Comparison of ENCODE assay signal across 8 cellular contexts in the genomic region with DNA sequence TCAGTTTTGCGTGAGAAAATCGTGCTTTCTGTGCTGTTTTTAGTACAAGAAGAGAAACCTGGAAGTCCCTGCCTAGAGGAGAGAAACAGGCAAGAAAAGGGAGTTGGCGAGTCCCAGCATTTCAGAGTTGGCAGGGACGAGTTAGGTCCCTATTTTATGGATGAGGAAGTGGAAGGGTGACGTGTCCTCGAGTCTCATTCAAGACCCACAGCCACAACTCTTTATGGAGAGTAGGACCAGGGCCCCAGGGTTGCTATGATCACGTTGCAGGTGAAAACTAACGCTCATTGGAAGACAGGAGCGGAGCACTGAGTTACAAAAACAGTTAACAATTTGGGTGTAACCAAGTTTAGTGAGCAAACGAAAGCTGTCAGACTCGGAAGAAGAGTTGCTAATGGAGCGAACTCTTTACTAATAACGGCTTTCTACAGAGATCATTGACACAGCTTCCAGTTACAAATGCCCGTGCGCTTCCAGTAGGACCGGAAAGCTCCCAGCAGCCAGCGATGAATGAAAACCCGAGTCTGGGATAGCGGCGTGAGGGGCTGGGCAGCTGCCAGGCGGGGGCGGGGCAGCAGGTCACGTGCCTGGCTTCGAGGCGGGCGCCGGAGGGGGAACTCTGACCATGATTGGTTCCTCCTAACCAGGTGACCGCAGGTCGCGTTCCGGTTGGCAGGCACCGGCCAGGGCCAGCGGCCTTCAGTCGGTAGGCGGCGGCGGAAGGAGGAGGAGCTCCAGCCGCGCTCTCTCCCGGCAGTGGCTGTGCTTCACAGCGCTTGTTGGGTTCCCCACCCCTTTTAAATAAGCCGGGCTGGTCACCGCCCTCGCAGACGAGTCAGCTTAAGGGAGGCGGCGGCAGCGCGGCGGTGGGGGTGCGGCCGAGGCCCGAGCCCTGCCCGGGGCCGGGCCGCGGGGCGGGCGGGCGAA. TPM values are rescaled to one million over a fixed set of nuclear protein-coding genes. Genes with fewer than 3 reads are reported as not detected.
A peak's percentile ranks its signal among the peaks of the same experiment; 100 is the strongest.
DNase-seq lines count a peak whose midpoint lies in the region; ATAC-seq and TF ChIP-seq lines count a peak whose summit lies in the region.

A gene (plus strand): TSS at position 827 of the 927 bp plus-strand sequence. CDS start 257 bp downstream, outside the sequence.

- peak; percentile 99 for ATAC-seq in activated CD8-positive, alpha-beta memory T cell treated with anti-CD3 and anti-CD28 coated beads, Interleukin-2, amount 10 ng/mL, durations not matched to agents 7 days and 5 days

- peak within 1 kb of the TSS in 1 of 2 experiments; percentile 12 for H3K14ac ChIP-seq in mesenchymal stem cell (ENCODE audit: low read length in 2 of 2)

- peak within 1 kb of the TSS; percentile 84 for H3K4me3 ChIP-seq in endocrine pancreas (ENCODE audit: control insufficient read depth, insufficient read depth, low read length)
- H3K4me3 ChIP-seq in mesenchymal stem cell (ENCODE audit: insufficient read depth in 1 of 2, low read depth in 1 of 2, low read length in 2 of 2): peak within 1 kb of the TSS; percentile 97 to 98

- H2AK5ac ChIP-seq in mesenchymal stem cell (ENCODE audit: low read length, severe bottlenecking): no peak within 1 kb of the TSS

- H3K36me3 ChIP-seq in endocrine pancreas (ENCODE audit: control insufficient read depth, insufficient read depth, low read length) (no peaks in the 10 kb centered on the region), mesenchymal stem cell (ENCODE audit: control insufficient read depth in 1 of 2, insufficient read depth in 2 of 2, low read depth in 1 of 2, low read length in 2 of 2) (no peaks in the 10 kb centered on the region)

- no peak within 1 kb of the TSS for H2BK120ac ChIP-seq in mesenchymal stem cell (ENCODE audit: low read depth, low read length)

- no peak for TF ChIP-seq CTCF in GM20000 (IDR thresholded peaks at IDR 0.05; ENCODE audit: extremely low read depth, missing control alignments)

- H3K4me1 ChIP-seq in endocrine pancreas (ENCODE audit: control insufficient read depth, insufficient read depth, low read length): no peaks in the 10 kb centered on the region
- H3K4me1 ChIP-seq in mesenchymal stem cell (ENCODE audit: control insufficient read depth, insufficient read depth, low read depth, low read length): peaks cover 3% of the 10 kb centered on the region

- no peaks in the 10 kb centered on the region for H3K9me3 Mint-ChIP-seq in activated CD8-positive, alpha-beta memory T cell treated with anti-CD3 and anti-CD28 coated beads, Interleukin-2, amount 10 ng/mL, durations not matched to agents 7 days and 5 days (ENCODE audit: low read depth)

- peak within 1 kb of the TSS; percentile 63 for H3K27ac ChIP-seq in mesenchymal stem cell (ENCODE audit: low read length, poor library complexity, severe bottlenecking)

- peak within 1 kb of the TSS; percentile 87 for H2AFZ ChIP-seq in mesenchymal stem cell (ENCODE audit: low read depth, low read length)

- H3K4ac ChIP-seq in mesenchymal stem cell (ENCODE audit: low read depth in 1 of 2, low read length in 2 of 2): peak within 1 kb of the TSS; percentile 61 to 82

- H3K9ac ChIP-seq in endocrine pancreas (ENCODE audit: control insufficient read depth, insufficient read depth, low read length) (peak within 1 kb of the TSS; percentile 87), mesenchymal stem cell (ENCODE audit: low read length) (peak within 1 kb of the TSS; percentile 90)

- peak within 1 kb of the TSS; percentile 90 for H3K27ac Mint-ChIP-seq in activated CD8-positive, alpha-beta memory T cell treated with anti-CD3 and anti-CD28 coated beads, Interleukin-2, amount 10 ng/mL, durations not matched to agents 7 days and 5 days

- H4K91ac ChIP-seq in mesenchymal stem cell (ENCODE audit: low read length): peak within 1 kb of the TSS; percentile 91

- H3K27me3 ChIP-seq in endocrine pancreas (ENCODE audit: control insufficient read depth, insufficient read depth, low read length) (no peaks in the 10 kb centered on the region), mesenchymal stem cell (ENCODE audit: control insufficient read depth in 1 of 2, insufficient read depth in 1 of 2, low read length in 2 of 2) (no peaks in the 10 kb centered on the region)

- H4K8ac ChIP-seq in mesenchymal stem cell (ENCODE audit: low read length): peak within 1 kb of the TSS; percentile 61

- peak within 1 kb of the TSS in 1 of 2 experiments; percentile 96 for H3K23ac ChIP-seq in mesenchymal stem cell (ENCODE audit: low read length in 2 of 2)

- H3K18ac ChIP-seq in mesenchymal stem cell (ENCODE audit: low read depth in 1 of 2, low read length in 2 of 2): peak within 1 kb of the TSS; percentile 62 to 88

- DNase-seq in CMK (ENCODE audit: low read depth): peak; percentile 95
- DNase-seq in GM20000 (ENCODE audit: low spot score): peak; percentile 99
- DNase-seq in HT-29 (ENCODE audit: low spot score): peak; percentile 98
- peak; percentile 98 to 99 for DNase-seq in NOMO-1 (lab: John Stamatoyannopoulos, UW; ENCODE audit: unreplicated experiment in 2 of 2)
- DNase-seq in activated CD8-positive, alpha-beta memory T cell treated with anti-CD3 and anti-CD28 coated beads, Interleukin-2, amount 10 ng/mL, durations not matched to agents 7 days and 5 days: peak; percentile 99
- peak; percentile 99 for DNase-seq in mesenchymal stem cell
- peak; percentile 96 for DNase-seq in stimulated activated CD8-positive, alpha-beta memory T cell treated with anti-CD3 and anti-CD28 coated beads, Interleukin-12 subunit alpha, Interleukin-12 subunit beta, amount 100 ng/mL, for 4 hours (ENCODE audit: low read depth)

- peaks cover 5% of the 10 kb centered on the region for H3K27me3 Mint-ChIP-seq in activated CD8-positive, alpha-beta memory T cell treated with anti-CD3 and anti-CD28 coated beads, Interleukin-2, amount 10 ng/mL, durations not matched to agents 7 days and 5 days

- peak within 1 kb of the TSS; percentile 92 for H3K4me2 ChIP-seq in mesenchymal stem cell (ENCODE audit: low read length, poor library complexity, severe bottlenecking)

- peak within 1 kb of the TSS; percentile 91 for H3K4me3 Mint-ChIP-seq in activated CD8-positive, alpha-beta memory T cell treated with anti-CD3 and anti-CD28 coated beads, Interleukin-2, amount 10 ng/mL, durations not matched to agents 7 days and 5 days

- no peak within 1 kb of the TSS for H2BK15ac ChIP-seq in mesenchymal stem cell (ENCODE audit: low read depth, poor library complexity, severe bottlenecking)

- peaks cover 9% of the 10 kb centered on the region for H3K79me1 ChIP-seq in mesenchymal stem cell (replicated peaks; ENCODE audit: low read length, poor library complexity, severe bottlenecking)

- 3% methylated on average over 54 of the region's 60 CpGs for WGBS in mesenchymal stem cell

- peaks cover 20% of the 10 kb centered on the region for H3K4me1 Mint-ChIP-seq in activated CD8-positive, alpha-beta memory T cell treated with anti-CD3 and anti-CD28 coated beads, Interleukin-2, amount 10 ng/mL, durations not matched to agents 7 days and 5 days

- peak within 1 kb of the TSS in 1 of 2 experiments; percentile 6 for H2BK12ac ChIP-seq in mesenchymal stem cell (ENCODE audit: low read length in 2 of 2)

- no peaks in the 10 kb centered on the region for H3K9me3 ChIP-seq in endocrine pancreas (ENCODE audit: control insufficient read depth, low read length)
- no peaks in the 10 kb centered on the region for H3K9me3 ChIP-seq in mesenchymal stem cell (ENCODE audit: control insufficient read depth, low read length)

- peak within 1 kb of the TSS; percentile 76 for H2BK5ac ChIP-seq in mesenchymal stem cell (ENCODE audit: low read depth, low read length, poor library complexity, severe bottlenecking)

- CTCF ChIA-PET in activated CD8-positive, alpha-beta memory T cell treated with anti-CD3 and anti-CD28 coated beads, Interleukin-2, amount 10 ng/mL, durations not matched to agents 7 days and 5 days (lab: Charles Lee): interaction anchor here (0.7 to 3.7 kb wide), 8 partner anchors 14 to 330 kb away, joined by 3 to 17 read pairs (median 4); a partner anchor contains a TSS

- peaks cover 6% of the 10 kb centered on the region for H3K36me3 Mint-ChIP-seq in activated CD8-positive, alpha-beta memory T cell treated with anti-CD3 and anti-CD28 coated beads, Interleukin-2, amount 10 ng/mL, durations not matched to agents 7 days and 5 days

RNA-seq across cellular contexts. Expression of the gene that starts here (rescaled TPM):
- 3.2 and 4.7 TPM in 2 replicates for total RNA-seq in HT-29 (2014; rRNA removed; shearing (Covaris generic))
- 1 to 10 TPM; 5.8 to 5.9 TPM for total RNA-seq in activated CD8-positive, alpha-beta memory T cell treated with anti-CD3 and anti-CD28 coated beads, Interleukin-2, amount 10 ng/mL, durations not matched to agents 7 days and 5 days
- polyA plus RNA-seq in mesenchymal stem cell (2013, experiment 1 of 2): 13.9 TPM
- 14.8 TPM for polyA plus RNA-seq in mesenchymal stem cell (2013, experiment 2 of 2)

Comparison
In these comparisons a context has a peak if more than half of its experiments do, and no peak if none do; other contexts are left out.
1. Peak in every context shown above with its lines: DNase-seq, ATAC-seq, H3K4me3 ChIP-seq and H3K27ac ChIP-seq.